ENCODE assay signal across 1 cellular context in genomic region chr6:137724018-137724403, GRCh38.
A peak's percentile ranks its signal among the peaks of the same experiment; 100 is the strongest.
TF ChIP-seq lines count a peak whose summit lies in the region.

No MANE protein-coding gene starts in this region.

TF ChIP-seq in HepG2, 621 proteins besides CTCF, POLR2A, EP300 and RAD21 (continued from another document and continues in another):
- TF ChIP-seq MAX (IDR thresholded peaks at IDR 0.05) (peak; percentile 96), ZNF138 (CRISPR knock-in tag; IDR thresholded peaks at IDR 0.05; ENCODE audit: low read depth) (peak; percentile 85; the same call in 1 of the 2 replicates), NPAS2 (CRISPR knock-in tag; IDR thresholded peaks at IDR 0.05; ENCODE audit: borderline replicate concordance) (no peak), AKNA (CRISPR knock-in tag; IDR thresholded peaks at IDR 0.05; ENCODE audit: borderline replicate concordance) (peak; percentile 95), JUN (CRISPR knock-in tag; IDR thresholded peaks at IDR 0.05) (peak; percentile 68), ERF (CRISPR knock-in tag; IDR thresholded peaks at IDR 0.05) (peak; percentile 89), CHD4 (IDR thresholded peaks at IDR 0.05; ENCODE audit: borderline replicate concordance, low read length) (peak; percentile 32; the same call in 1 of the 2 replicates), ZBTB49 (CRISPR knock-in tag; IDR thresholded peaks at IDR 0.05; ENCODE audit: borderline replicate concordance) (no peak), ZNF251 (CRISPR knock-in tag; IDR thresholded peaks at IDR 0.05) (0 out of 2 replicates have a peak, but pooled peaks have one; percentile 27), THAP11 (CRISPR knock-in tag; IDR thresholded peaks at IDR 0.05) (peak; percentile 67), ZNF205 (CRISPR knock-in tag; IDR thresholded peaks at IDR 0.05) (peak; percentile 79), ZFP90 (CRISPR knock-in tag; IDR thresholded peaks at IDR 0.05; ENCODE audit: borderline replicate concordance) (no peak; the same call in 1 of the 2 replicates), ATRX (CRISPR knock-in tag; IDR thresholded peaks at IDR 0.05; ENCODE audit: borderline replicate concordance) (no peak), TEAD2 (CRISPR knock-in tag; IDR thresholded peaks at IDR 0.05) (peak; percentile 85; the same call in 1 of the 2 replicates), FOXP4 (CRISPR knock-in tag; IDR thresholded peaks at IDR 0.05) (peak; percentile 81), SP5 (CRISPR knock-in tag; IDR thresholded peaks at IDR 0.05; ENCODE audit: borderline replicate concordance, low read depth) (peak; percentile 52), NR1H2 (CRISPR knock-in tag; IDR thresholded peaks at IDR 0.05; ENCODE audit: borderline replicate concordance, low read depth) (no peak), CBX5 (CRISPR knock-in tag; IDR thresholded peaks at IDR 0.05; ENCODE audit: borderline replicate concordance) (peak; percentile 96), PHF5A (CRISPR knock-in tag; IDR thresholded peaks at IDR 0.05; ENCODE audit: low read depth, unreplicated experiment) (peak; percentile 33), ZNF510 (CRISPR knock-in tag; IDR thresholded peaks at IDR 0.05; ENCODE audit: low read depth) (peak; percentile 80; the same call in 1 of the 2 replicates), NAIF1 (CRISPR knock-in tag; IDR thresholded peaks at IDR 0.05; ENCODE audit: borderline replicate concordance) (peak; percentile 55; the same call in 1 of the 2 replicates), ZNF780A (CRISPR knock-in tag; IDR thresholded peaks at IDR 0.05) (0 out of 2 replicates have a peak, but pooled peaks have one; percentile 22), ZNF550 (CRISPR knock-in tag; IDR thresholded peaks at IDR 0.05; ENCODE audit: borderline replicate concordance) (no peak), JARID2 (CRISPR knock-in tag; IDR thresholded peaks at IDR 0.05; ENCODE audit: insufficient replicate concordance) (peak; percentile 66), HMGXB3 (CRISPR knock-in tag; IDR thresholded peaks at IDR 0.05; ENCODE audit: borderline replicate concordance) (peak; percentile 84), DRAP1 (CRISPR knock-in tag; IDR thresholded peaks at IDR 0.05) (peak; percentile 31; the same call in 1 of the 2 replicates), RFXANK (CRISPR knock-in tag; IDR thresholded peaks at IDR 0.05) (no peak), ATF2 (CRISPR knock-in tag; IDR thresholded peaks at IDR 0.05) (no peak), SRY (CRISPR knock-in tag; IDR thresholded peaks at IDR 0.05) (peak; percentile 75; the same call in 1 of the 2 replicates), ZNF503 (CRISPR knock-in tag; IDR thresholded peaks at IDR 0.05) (no peak), NFIB (CRISPR knock-in tag; IDR thresholded peaks at IDR 0.05; ENCODE audit: borderline replicate concordance) (no peak), THAP9 (CRISPR knock-in tag; IDR thresholded peaks at IDR 0.05; ENCODE audit: borderline replicate concordance) (no peak), NBN (conservative IDR thresholded peaks at IDR 0.05) (no peak), STAG1 (CRISPR knock-in tag; IDR thresholded peaks at IDR 0.05) (peak; percentile 73), ZFP1 (CRISPR knock-in tag; IDR thresholded peaks at IDR 0.05) (peak; percentile 60; the same call in 1 of the 2 replicates), TGIF2 (CRISPR knock-in tag; IDR thresholded peaks at IDR 0.05) (0 out of 2 replicates have a peak, but pooled peaks have one; percentile 73), NR2F1 (CRISPR knock-in tag; IDR thresholded peaks at IDR 0.05) (peak; percentile 12 to 52; a peak in 1 of 4 replicates), POLR2AphosphoS5 (IDR thresholded peaks at IDR 0.05; ENCODE audit: low read depth, low read length) (no peak)
